19 cellular contexts compared by ENCODE assay signal in genomic region chr1:57262472-57262871, GRCh38.
"Had no signal": no experiment of that assay in that cellular context is flagged by ENCODE, and none has a peak within 500 bp of the region (broad histone marks: within the 10 kb centered on the region; RNA-seq: fewer than 3 reads in every experiment).

No MANE protein-coding gene starts in this region.

- H3K36me3 Mint-ChIP-seq: stimulated activated naive B cell treated with anti-CD40 and anti-IgM and Interleukin-4, amounts not matched to agents 10 μg/mL and 1 μg/mL and 100 μg/mL, for 72 hours had no signal

- H3K4me1 Mint-ChIP-seq: naive thymus-derived CD8-positive, alpha-beta T cell; stimulated activated naive B cell treated with anti-CD40 and anti-IgM and Interleukin-4, amounts not matched to agents 10 μg/mL and 1 μg/mL and 100 μg/mL, for 72 hours had no signal

- DNase-seq: effector memory CD4-positive, alpha-beta T cell; gastrocnemius medialis; heart right ventricle; hypothalamus; islet precursor cell; mammary epithelial cell; mucosa of descending colon; naive thymus-derived CD8-positive, alpha-beta T cell; posterior cingulate gyrus; sigmoid colon; stimulated activated CD4-positive, alpha-beta T cell treated with anti-CD3 and anti-CD28 coated beads, Interleukin-2, amount 100 ng/mL, for 24 hours; stimulated activated CD4-positive, alpha-beta T cell treated with anti-CD3 and anti-CD28 coated beads, Interleukin-4, amount 100 ng/mL, for 4 hours; stimulated activated naive B cell treated with anti-CD40 and anti-IgM and Interleukin-4, amounts not matched to agents 10 μg/mL and 1 μg/mL and 100 μg/mL, for 72 hours; trophoblast cell had no signal

- ATAC-seq: gastrocnemius medialis; heart right ventricle; left lobe of liver; mucosa of descending colon; naive thymus-derived CD8-positive, alpha-beta T cell; stimulated activated naive B cell treated with anti-CD40 and anti-IgM and Interleukin-4, amounts not matched to agents 10 μg/mL and 1 μg/mL and 100 μg/mL, for 72 hours had no signal

- H3K4me3 Mint-ChIP-seq: naive thymus-derived CD8-positive, alpha-beta T cell; stimulated activated naive B cell treated with anti-CD40 and anti-IgM and Interleukin-4, amounts not matched to agents 10 μg/mL and 1 μg/mL and 100 μg/mL, for 72 hours had no signal

- H3K4me3 ChIP-seq: esophagus muscularis mucosa, gastrocnemius medialis, heart right ventricle, mucosa of descending colon, sigmoid colon, skin epidermis had no signal

- H3K27me3 Mint-ChIP-seq: stimulated activated naive B cell treated with anti-CD40 and anti-IgM and Interleukin-4, amounts not matched to agents 10 μg/mL and 1 μg/mL and 100 μg/mL, for 72 hours had no signal

- H3K4me1 ChIP-seq: esophagus muscularis mucosa, gastrocnemius medialis, heart right ventricle had no signal

- H3K9me3 ChIP-seq: gastrocnemius medialis, mucosa of descending colon, neutrophil had no signal

- H3K27ac Mint-ChIP-seq: naive thymus-derived CD8-positive, alpha-beta T cell; stimulated activated naive B cell treated with anti-CD40 and anti-IgM and Interleukin-4, amounts not matched to agents 10 μg/mL and 1 μg/mL and 100 μg/mL, for 72 hours had no signal

- H3K27me3 ChIP-seq: esophagus muscularis mucosa, gastrocnemius medialis, heart right ventricle, neutrophil, sigmoid colon had no signal

- H3K36me3 ChIP-seq: esophagus muscularis mucosa, gastrocnemius medialis, heart right ventricle, neutrophil, sigmoid colon had no signal

- H3K27ac ChIP-seq: epithelial cell of prostate, esophagus muscularis mucosa, gastrocnemius medialis, heart right ventricle, neutrophil, sigmoid colon, skin epidermis had no signal
